8 cellular contexts compared by ENCODE assay signal in the genomic region with DNA sequence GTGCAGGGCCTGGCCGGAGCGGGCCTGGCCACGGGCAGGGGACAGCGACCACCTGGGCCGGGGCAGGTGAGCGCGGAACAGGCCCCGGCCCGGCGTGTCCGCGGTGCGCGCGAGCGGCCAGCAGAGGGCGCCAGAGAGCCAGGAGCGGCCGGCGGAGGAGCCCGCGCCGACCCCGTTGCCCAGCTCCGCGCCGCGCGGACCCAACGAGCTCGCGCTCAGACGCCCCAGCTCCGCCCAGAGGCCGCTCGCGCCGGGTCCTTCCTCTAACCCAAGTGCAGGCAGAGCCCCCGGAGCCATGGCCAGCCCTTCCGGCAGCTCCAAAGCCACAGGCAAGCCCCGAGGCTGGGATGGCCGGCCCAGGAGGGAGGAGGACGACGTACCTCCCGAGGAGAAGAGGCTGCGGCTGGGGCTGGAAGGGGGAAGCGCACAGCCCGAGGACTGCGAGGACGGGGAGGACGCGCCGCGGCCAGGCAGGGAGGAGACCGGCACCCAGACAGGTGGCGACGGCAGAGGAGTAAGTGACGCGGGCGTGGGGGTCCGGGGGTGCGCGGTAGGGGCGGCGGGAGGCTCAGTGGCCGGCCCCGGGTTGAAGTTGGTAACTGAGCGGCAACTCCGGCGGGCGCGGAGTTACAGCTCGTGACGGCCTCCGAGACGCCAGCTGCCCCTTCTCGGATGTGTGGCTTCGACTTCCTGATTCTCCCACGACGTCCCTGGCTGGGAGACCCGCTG.
DNase-seq lines count a peak whose midpoint lies in the region.
"Not testable (repeated sequence)": the region's sequence is repeated elsewhere in the genome, so short reads cannot be mapped to it uniquely, and the experiment has no call there.

No MANE protein-coding gene starts in this region.

- intact Hi-C loops in posterior cingulate gyrus (cut with DNase I) = not testable (repeated sequence)

- not testable (repeated sequence) for H3K4me1 ChIP-seq in iPS-18a (ENCODE audit: control insufficient read depth, low read depth, low read length)

- DNase-seq in DMS 273 (lab: John Stamatoyannopoulos, UW; ENCODE audit: unreplicated experiment) (peak; percentile 75), NOMO-1 treated with dmso at 0.1 percent for 144 hours (lab: John Stamatoyannopoulos, UW; ENCODE audit: unreplicated experiment) (peak; percentile 56), cerebellar cortex (ENCODE audit: low spot score) (peak; percentile 14), posterior cingulate gyrus (peak; percentile 41 to 95 (median 70))
- peak; percentile 68 for DNase-seq in Jurkat, Clone E6-1 (ENCODE audit: low read depth, low spot score)
- peak; percentile 93 for DNase-seq in activated CD8-positive, alpha-beta memory T cell treated with anti-CD3 and anti-CD28 coated beads for 24 hours
- peak; percentile 30 for DNase-seq in stimulated activated naive CD4-positive, alpha-beta T cell treated with Interleukin-2 at 50 U/mL for 16 hours (lab: John Stamatoyannopoulos, UW)

- not testable (repeated sequence) for H3K9me3 ChIP-seq in iPS-18a (ENCODE audit: control insufficient read depth, low read depth, low read length)

- H3K27me3 ChIP-seq in iPS-18a (ENCODE audit: control insufficient read depth, insufficient read depth, low read length) = peaks cover 12% of the 10 kb centered on the region

- peak overlapping the region; percentile 71 for H3K4me3 ChIP-seq in Jurkat, Clone E6-1 (ENCODE audit: low read length)
- H3K4me3 ChIP-seq in iPS-18a (ENCODE audit: low read length) = peak overlapping the region; percentile 60

- H3K27ac ChIP-seq in iPS-18a (ENCODE audit: low read length) = not testable (repeated sequence)

- peak overlapping the region; percentile 28 for H3K9ac ChIP-seq in iPS-18a (ENCODE audit: low read length)

- H3K36me3 ChIP-seq in iPS-18a (ENCODE audit: control insufficient read depth, low read depth, low read length) = not testable (repeated sequence)

Comparison
In these comparisons a context has a peak if more than half of its experiments do, and no peak if none do; other contexts are left out.
1. DNase-seq: peak in every context shown above with its lines; median percentile 93 in activated CD8-positive, alpha-beta memory T cell treated with anti-CD3 and anti-CD28 coated beads for 24 hours; 75 in DMS 273; 70 in posterior cingulate gyrus; 68 in Jurkat, Clone E6-1; 56 in NOMO-1 treated with dmso at 0.1 percent for 144 hours; 30 in stimulated activated naive CD4-positive, alpha-beta T cell treated with Interleukin-2 at 50 U/mL for 16 hours; 14 in cerebellar cortex.